In genomic region chr6:162713926-162714759, GRCh38 we compare ENCODE assay signal across 18 cellular contexts. TPM values are rescaled to one million over a fixed set of nuclear protein-coding genes. Genes with fewer than 3 reads are reported as not detected.
A peak's percentile ranks its signal among the peaks of the same experiment; 100 is the strongest.
DNase-seq lines count a peak whose midpoint lies in the region; ATAC-seq and TF ChIP-seq lines count a peak whose summit lies in the region.
"Had no signal": no experiment of that assay in that cellular context is flagged by ENCODE, and none has a peak within 500 bp of the region (broad histone marks: within the 10 kb centered on the region; RNA-seq: fewer than 3 reads in every experiment).

No MANE protein-coding gene starts in this region.

- H3K4me1 Mint-ChIP-seq in glutamatergic neuron (ENCODE audit: low read depth, unreplicated experiment), result peaks cover 13% of the 10 kb centered on the region

- DNase-seq in NCI-H146 (lab: John Stamatoyannopoulos, UW), result peak; percentile 36
- DNase-seq in NCI-H146 treated with DMSO at 0.1 percent for 48 hours (lab: John Stamatoyannopoulos, UW; ENCODE audit: unreplicated experiment), result no peak
- no peak for DNase-seq in glutamatergic neuron
- DNase-seq in retina, result peak; percentile 9
- DNase-seq in NCI-H446 (lab: John Stamatoyannopoulos, UW), result no peak
- DNase-seq: ACHN; KG1; NCI-H1105; NCI-H1694; NCI-H2081; NCI-H2171 treated with DMSO at 0.1 percent for 48 hours; NK-92 treated with Interleukin-12 subunit alpha and Interleukin-12 subunit beta, amount 100 ng/mL, for 24 hours; SIG-M5 had no signal

- no peaks in the 10 kb centered on the region for H3K27me3 Mint-ChIP-seq in glutamatergic neuron (ENCODE audit: unreplicated experiment)

- H3K9me3 Mint-ChIP-seq in glutamatergic neuron (ENCODE audit: unreplicated experiment), result no peaks in the 10 kb centered on the region

- H3K27ac Mint-ChIP-seq in glutamatergic neuron (ENCODE audit: unreplicated experiment), result peak overlapping the region; percentile 81

- no peak overlapping the region for H3K4me3 Mint-ChIP-seq in glutamatergic neuron (ENCODE audit: unreplicated experiment)

- no peak for TF ChIP-seq CTCF in glutamatergic neuron (IDR thresholded peaks at IDR 0.05; ENCODE audit: partially characterized antibody, unreplicated experiment)

- peak; percentile 22; the same call in 1 of the 3 replicates for ATAC-seq in SK-N-SH treated with all-trans-retinoic acid at 6 μM for 48 hours
- no peak for ATAC-seq in HG02642 (IDR thresholded peaks at IDR 0.05; ENCODE audit: poor library complexity, unreplicated experiment)
- ATAC-seq in GM19324 (IDR thresholded peaks at IDR 0.05; ENCODE audit: low FRiP score, unreplicated experiment), result no peak

- H3K36me3 Mint-ChIP-seq in glutamatergic neuron (ENCODE audit: unreplicated experiment), result peaks cover 3% of the 10 kb centered on the region

TF ChIP-seq in SK-N-SH treated with all-trans-retinoic acid at 6 μM for 48 hours, 23 proteins besides CTCF, POLR2A, EP300 and RAD21:
- peak; percentile 84 for TF ChIP-seq ESRRG (CRISPR knock-in tag; IDR thresholded peaks at IDR 0.05)
- TF ChIP-seq RARB (CRISPR knock-in tag; IDR thresholded peaks at IDR 0.05), result no peak
- peak; percentile 22; the same call in 1 of the 2 replicates for TF ChIP-seq ZNF565 (CRISPR knock-in tag; conservative IDR thresholded peaks at IDR 0.05; ENCODE audit: low read depth)
- peak; percentile 78; the same call in 1 of the 2 replicates for TF ChIP-seq PATZ1 (CRISPR knock-in tag; IDR thresholded peaks at IDR 0.05; ENCODE audit: borderline replicate concordance)
- TF ChIP-seq PPARA (CRISPR knock-in tag; IDR thresholded peaks at IDR 0.05; ENCODE audit: borderline replicate concordance), result no peak
- no peak for TF ChIP-seq ZFP3 (CRISPR knock-in tag; IDR thresholded peaks at IDR 0.05)
- TF ChIP-seq GLIS3 (CRISPR knock-in tag; IDR thresholded peaks at IDR 0.05), result peak; percentile 96
- peak; percentile 91 for TF ChIP-seq TCF4 (CRISPR knock-in tag; IDR thresholded peaks at IDR 0.05; ENCODE audit: borderline replicate concordance)
- no peak for TF ChIP-seq ZFP30 (CRISPR knock-in tag; IDR thresholded peaks at IDR 0.05)
- no peak for TF ChIP-seq TOX (CRISPR knock-in tag; IDR thresholded peaks at IDR 0.05; ENCODE audit: borderline replicate concordance)
- no peak for TF ChIP-seq BACH2 (CRISPR knock-in tag; IDR thresholded peaks at IDR 0.05; ENCODE audit: borderline replicate concordance)
- peak; percentile 54; the same call in 1 of the 2 replicates for TF ChIP-seq ZNF70 (CRISPR knock-in tag; IDR thresholded peaks at IDR 0.05)
- no peak for TF ChIP-seq CSDC2 (CRISPR knock-in tag; IDR thresholded peaks at IDR 0.05)
- TF ChIP-seq ZC3H10 (CRISPR knock-in tag; IDR thresholded peaks at IDR 0.05), result no peak
- TF ChIP-seq, protein P1, sequence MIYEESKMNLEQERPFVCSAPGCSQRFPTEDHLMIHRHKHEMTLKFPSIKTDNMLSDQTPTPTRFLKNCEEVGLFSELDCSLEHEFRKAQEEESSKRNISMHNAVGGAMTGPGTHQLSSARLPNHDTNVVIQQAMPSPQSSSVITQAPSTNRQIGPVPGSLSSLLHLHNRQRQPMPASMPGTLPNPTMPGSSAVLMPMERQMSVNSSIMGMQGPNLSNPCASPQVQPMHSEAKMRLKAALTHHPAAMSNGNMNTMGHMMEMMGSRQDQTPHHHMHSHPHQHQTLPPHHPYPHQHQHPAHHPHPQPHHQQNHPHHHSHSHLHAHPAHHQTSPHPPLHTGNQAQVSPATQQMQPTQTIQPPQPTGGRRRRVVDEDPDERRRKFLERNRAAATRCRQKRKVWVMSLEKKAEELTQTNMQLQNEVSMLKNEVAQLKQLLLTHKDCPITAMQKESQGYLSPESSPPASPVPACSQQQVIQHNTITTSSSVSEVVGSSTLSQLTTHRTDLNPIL (CRISPR knock-in tag; IDR thresholded peaks at IDR 0.05; ENCODE audit: low read depth), result peak; percentile 49; the same call in 1 of the 2 replicates
- peak; percentile 95 for TF ChIP-seq ISL1 (CRISPR knock-in tag; IDR thresholded peaks at IDR 0.05)
- no peak for TF ChIP-seq ARNTL (CRISPR knock-in tag; IDR thresholded peaks at IDR 0.05; ENCODE audit: borderline replicate concordance, low read depth)
- TF ChIP-seq SNAI2 (CRISPR knock-in tag; IDR thresholded peaks at IDR 0.05), result 0 out of 2 replicates have a peak, but pooled peaks have one; percentile 77
- TF ChIP-seq CSRNP3 (CRISPR knock-in tag; IDR thresholded peaks at IDR 0.05), result peak; percentile 86
- TF ChIP-seq, protein P2, sequence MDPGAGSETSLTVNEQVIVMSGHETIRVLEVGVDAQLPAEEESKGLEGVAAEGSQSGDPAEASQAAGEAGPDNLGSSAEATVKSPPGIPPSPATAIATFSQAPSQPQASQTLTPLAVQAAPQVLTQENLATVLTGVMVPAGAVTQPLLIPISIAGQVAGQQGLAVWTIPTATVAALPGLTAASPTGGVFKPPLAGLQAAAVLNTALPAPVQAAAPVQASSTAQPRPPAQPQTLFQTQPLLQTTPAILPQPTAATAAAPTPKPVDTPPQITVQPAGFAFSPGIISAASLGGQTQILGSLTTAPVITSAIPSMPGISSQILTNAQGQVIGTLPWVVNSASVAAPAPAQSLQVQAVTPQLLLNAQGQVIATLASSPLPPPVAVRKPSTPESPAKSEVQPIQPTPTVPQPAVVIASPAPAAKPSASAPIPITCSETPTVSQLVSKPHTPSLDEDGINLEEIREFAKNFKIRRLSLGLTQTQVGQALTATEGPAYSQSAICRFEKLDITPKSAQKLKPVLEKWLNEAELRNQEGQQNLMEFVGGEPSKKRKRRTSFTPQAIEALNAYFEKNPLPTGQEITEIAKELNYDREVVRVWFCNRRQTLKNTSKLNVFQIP (CRISPR knock-in tag; IDR thresholded peaks at IDR 0.05; ENCODE audit: borderline replicate concordance, low read depth), result no peak
- TF ChIP-seq OSR1 (CRISPR knock-in tag; IDR thresholded peaks at IDR 0.05), result no peak
- TF ChIP-seq, protein P3, sequence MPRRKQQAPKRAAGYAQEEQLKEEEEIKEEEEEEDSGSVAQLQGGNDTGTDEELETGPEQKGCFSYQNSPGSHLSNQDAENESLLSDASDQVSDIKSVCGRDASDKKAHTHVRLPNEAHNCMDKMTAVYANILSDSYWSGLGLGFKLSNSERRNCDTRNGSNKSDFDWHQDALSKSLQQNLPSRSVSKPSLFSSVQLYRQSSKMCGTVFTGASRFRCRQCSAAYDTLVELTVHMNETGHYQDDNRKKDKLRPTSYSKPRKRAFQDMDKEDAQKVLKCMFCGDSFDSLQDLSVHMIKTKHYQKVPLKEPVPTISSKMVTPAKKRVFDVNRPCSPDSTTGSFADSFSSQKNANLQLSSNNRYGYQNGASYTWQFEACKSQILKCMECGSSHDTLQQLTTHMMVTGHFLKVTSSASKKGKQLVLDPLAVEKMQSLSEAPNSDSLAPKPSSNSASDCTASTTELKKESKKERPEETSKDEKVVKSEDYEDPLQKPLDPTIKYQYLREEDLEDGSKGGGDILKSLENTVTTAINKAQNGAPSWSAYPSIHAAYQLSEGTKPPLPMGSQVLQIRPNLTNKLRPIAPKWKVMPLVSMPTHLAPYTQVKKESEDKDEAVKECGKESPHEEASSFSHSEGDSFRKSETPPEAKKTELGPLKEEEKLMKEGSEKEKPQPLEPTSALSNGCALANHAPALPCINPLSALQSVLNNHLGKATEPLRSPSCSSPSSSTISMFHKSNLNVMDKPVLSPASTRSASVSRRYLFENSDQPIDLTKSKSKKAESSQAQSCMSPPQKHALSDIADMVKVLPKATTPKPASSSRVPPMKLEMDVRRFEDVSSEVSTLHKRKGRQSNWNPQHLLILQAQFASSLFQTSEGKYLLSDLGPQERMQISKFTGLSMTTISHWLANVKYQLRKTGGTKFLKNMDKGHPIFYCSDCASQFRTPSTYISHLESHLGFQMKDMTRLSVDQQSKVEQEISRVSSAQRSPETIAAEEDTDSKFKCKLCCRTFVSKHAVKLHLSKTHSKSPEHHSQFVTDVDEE (CRISPR knock-in tag; IDR thresholded peaks at IDR 0.05), result peak; percentile 99
- TF ChIP-seq ZNF8 (CRISPR knock-in tag; IDR thresholded peaks at IDR 0.05), result peak; percentile 51; the same call in 1 of the 2 replicates

RNA-seq across cellular contexts. Expression of gene PRKN, which starts 13.4 kb away (rescaled TPM):
- total RNA-seq in glutamatergic neuron (ENCODE audit: unreplicated experiment), result 7.0 TPM
- total RNA-seq: Daoy, HT1080 had no signal

RNA-seq across cellular contexts. Expression of gene PACRG, which starts 13.6 kb away (rescaled TPM):
- total RNA-seq in glutamatergic neuron (ENCODE audit: unreplicated experiment), result not detected
- total RNA-seq: Daoy, HT1080 had no signal

Comparison
In these comparisons a context has a peak if more than half of its experiments do, and no peak if none do; other contexts are left out.
1. DNase-seq: peak in NCI-H146 (single experiment) and retina (single experiment); none in NCI-H146 treated with DMSO at 0.1 percent for 48 hours (single experiment), glutamatergic neuron (single experiment) and NCI-H446 (0 of 2).